Comparison of ENCODE assay signal across 16 cellular contexts in the genomic region with DNA sequence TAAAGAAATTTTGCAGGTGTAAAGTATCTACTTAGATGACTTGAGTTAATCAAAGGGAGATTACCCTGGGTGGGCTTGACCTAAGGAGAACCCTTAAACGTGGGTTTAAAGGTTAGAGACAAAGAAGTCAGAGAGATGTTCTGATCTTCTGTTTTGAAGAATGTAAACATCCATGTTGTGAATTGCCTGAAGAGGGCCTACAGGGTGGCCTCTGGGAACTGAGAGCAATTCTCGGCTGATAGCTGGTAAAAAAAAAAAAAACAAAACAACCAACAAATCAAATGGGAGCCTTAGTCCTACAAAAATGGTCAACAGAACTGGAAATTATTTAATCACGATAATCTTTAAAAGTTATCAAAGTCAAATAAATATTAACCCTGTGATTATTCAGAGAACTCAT.
"Had no signal": no experiment of that assay in that cellular context is flagged by ENCODE, and none has a peak within 500 bp of the region (broad histone marks: within the 10 kb centered on the region; RNA-seq: fewer than 3 reads in every experiment).

No MANE protein-coding gene starts in this region.

- H3K27ac Mint-ChIP-seq: activated CD4-positive, alpha-beta T cell treated with anti-CD3 and anti-CD28 coated beads, Interleukin-2, amount 10 ng/mL, durations not matched to agents 7 days and 5 days; activated naive CD8-positive, alpha-beta T cell treated with anti-CD3 and anti-CD28 coated beads, Interleukin-2, amount 10 ng/mL, durations not matched to agents 7 days and 5 days; activated T-helper 1 cell treated with anti-CD3 and anti-CD28 coated beads, Interleukin-12 subunit alpha, Interleukin-12 subunit beta, Interleukin-2, Interleukin-4 antibody, amounts not matched to agents 30 ng/mL and 10 ng/mL and 1 ng/mL, durations not matched to agents 14 hours and 24 hours and 36 hours; naive B cell; stimulated activated naive CD8-positive, alpha-beta T cell treated with anti-CD3 and anti-CD28 coated beads, Interleukin-15, Interleukin-2, amounts not matched to agents 100 ng/mL and 50 ng/mL, for 24 hours had no signal

- H3K27ac ChIP-seq: breast epithelium, hepatocyte, suprapubic skin had no signal

- H2AFZ ChIP-seq: hepatocyte had no signal

- H3K4me2 ChIP-seq: hepatocyte had no signal

- H3K4me3 ChIP-seq: breast epithelium, hepatocyte, skin epidermis, suprapubic skin had no signal

- H3K36me3 Mint-ChIP-seq: activated naive CD8-positive, alpha-beta T cell treated with anti-CD3 and anti-CD28 coated beads, Interleukin-2, amount 10 ng/mL, durations not matched to agents 7 days and 5 days had no signal

- H3K36me3 ChIP-seq: breast epithelium, suprapubic skin had no signal

- H3K4me1 ChIP-seq: breast epithelium had no signal

- H3K4me3 Mint-ChIP-seq: activated CD4-positive, alpha-beta T cell treated with anti-CD3 and anti-CD28 coated beads, Interleukin-2, amount 10 ng/mL, durations not matched to agents 7 days and 5 days; activated naive CD8-positive, alpha-beta T cell treated with anti-CD3 and anti-CD28 coated beads, Interleukin-2, amount 10 ng/mL, durations not matched to agents 7 days and 5 days; activated T-helper 1 cell treated with anti-CD3 and anti-CD28 coated beads, Interleukin-12 subunit alpha, Interleukin-12 subunit beta, Interleukin-2, Interleukin-4 antibody, amounts not matched to agents 30 ng/mL and 10 ng/mL and 1 ng/mL, durations not matched to agents 14 hours and 24 hours and 36 hours; naive B cell; stimulated activated naive CD8-positive, alpha-beta T cell treated with anti-CD3 and anti-CD28 coated beads, Interleukin-15, Interleukin-2, amounts not matched to agents 100 ng/mL and 50 ng/mL, for 24 hours had no signal

- H3K27me3 ChIP-seq: breast epithelium, hepatocyte, suprapubic skin had no signal

- H3K4me1 Mint-ChIP-seq: activated CD4-positive, alpha-beta T cell treated with anti-CD3 and anti-CD28 coated beads, Interleukin-2, amount 10 ng/mL, durations not matched to agents 7 days and 5 days; activated naive CD8-positive, alpha-beta T cell treated with anti-CD3 and anti-CD28 coated beads, Interleukin-2, amount 10 ng/mL, durations not matched to agents 7 days and 5 days had no signal

- H3K9me3 Mint-ChIP-seq: activated CD4-positive, alpha-beta T cell treated with anti-CD3 and anti-CD28 coated beads, Interleukin-2, amount 10 ng/mL, durations not matched to agents 7 days and 5 days; activated naive CD8-positive, alpha-beta T cell treated with anti-CD3 and anti-CD28 coated beads, Interleukin-2, amount 10 ng/mL, durations not matched to agents 7 days and 5 days; activated T-helper 1 cell treated with anti-CD3 and anti-CD28 coated beads, Interleukin-12 subunit alpha, Interleukin-12 subunit beta, Interleukin-2, Interleukin-4 antibody, amounts not matched to agents 30 ng/mL and 10 ng/mL and 1 ng/mL, durations not matched to agents 14 hours and 24 hours and 36 hours; naive B cell; stimulated activated naive CD8-positive, alpha-beta T cell treated with anti-CD3 and anti-CD28 coated beads, Interleukin-15, Interleukin-2, amounts not matched to agents 100 ng/mL and 50 ng/mL, for 24 hours had no signal

- ATAC-seq: left lobe of liver had no signal

- DNase-seq: activated CD4-positive, alpha-beta T cell treated with anti-CD3 and anti-CD28 coated beads, Interleukin-2, amount 10 ng/mL, durations not matched to agents 7 days and 5 days; activated CD4-positive, CD25-positive, alpha-beta regulatory T cell; activated naive CD4-positive, alpha-beta T cell; activated naive CD8-positive, alpha-beta T cell treated with anti-CD3 and anti-CD28 coated beads, Interleukin-2, amount 10 ng/mL, durations not matched to agents 7 days and 5 days; cerebellar nuclear complex; erythroblast; naive B cell; posterior cingulate gyrus; retina had no signal

- H3K9me3 ChIP-seq: breast epithelium, suprapubic skin had no signal
